ENCODE assay signal across 26 cellular contexts in the genomic region with DNA sequence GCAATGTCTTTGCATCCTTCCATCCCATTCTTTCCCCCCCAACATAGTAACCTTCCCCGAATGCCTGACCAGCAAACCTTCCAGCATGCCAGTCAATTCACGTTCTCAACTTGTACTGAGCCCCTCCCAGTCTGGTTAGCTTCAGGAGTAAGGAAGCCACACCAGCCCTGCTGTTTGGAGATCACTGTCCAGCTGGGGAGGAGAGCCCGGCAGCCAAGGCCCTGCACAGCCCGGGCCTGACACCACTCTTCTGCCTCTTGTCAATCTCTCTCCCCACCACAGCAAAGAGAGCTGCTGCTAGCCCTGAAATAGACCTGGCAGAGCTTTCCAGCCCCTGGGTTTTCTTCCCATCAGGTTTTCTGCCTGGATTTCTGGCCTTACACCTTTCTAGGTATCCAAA.
DNase-seq lines count a peak whose midpoint lies in the region; ATAC-seq and TF ChIP-seq lines count a peak whose summit lies in the region.
"Had no signal": no experiment of that assay in that cellular context is flagged by ENCODE, and none has a peak within 500 bp of the region (broad histone marks: within the 10 kb centered on the region; RNA-seq: fewer than 3 reads in every experiment).

No MANE protein-coding gene starts in this region.

- ATAC-seq in GM21529 (IDR thresholded peaks at IDR 0.05; ENCODE audit: unreplicated experiment): no peak
- ATAC-seq: gastrocnemius medialis; stimulated activated naive B cell treated with anti-CD40 and anti-IgM and Interleukin-4, amounts not matched to agents 10 μg/mL and 1 μg/mL and 100 μg/mL, for 72 hours; T-helper 17 cell had no signal

- peak; percentile 13 for DNase-seq in NCI-H146 (lab: John Stamatoyannopoulos, UW)
- DNase-seq in NCI-H146 treated with DMSO at 0.1 percent for 48 hours (lab: John Stamatoyannopoulos, UW; ENCODE audit: unreplicated experiment): no peak
- no peak for DNase-seq in left ventricle myocardium inferior
- DNase-seq in posterior vena cava (ENCODE audit: low spot score): peak; percentile 64
- DNase-seq in T-helper 9 cell: no peak
- no peak for DNase-seq in thyroid gland
- DNase-seq: activated CD4-positive, alpha-beta memory T cell treated with anti-CD3 and anti-CD28 coated beads for 36 hours; activated CD4-positive, alpha-beta T cell treated with anti-CD3 and anti-CD28 coated beads for 1 hour; activated CD8-positive, alpha-beta memory T cell treated with anti-CD3 and anti-CD28 coated beads, Interleukin-2, amount 50 U/mL, for 4 hours; activated naive CD4-positive, alpha-beta T cell treated with anti-CD3 and anti-CD28 coated beads for 36 hours; Calu3; CD4-positive, CD25-positive, alpha-beta regulatory T cell; gastrocnemius medialis; hypothalamus; mesenchymal stem cell; NCI-H1048; NCI-H1694 treated with DMSO at 0.1 percent for 48 hours; NCI-H524 treated with DMSO at 0.1 percent for 48 hours; NK-92 treated with Interleukin-12 subunit alpha and Interleukin-12 subunit beta, amount 100 ng/mL, for 24 hours; psoas muscle; stimulated activated naive B cell treated with anti-CD40 and anti-IgM and Interleukin-4, amounts not matched to agents 10 μg/mL and 1 μg/mL and 100 μg/mL, for 72 hours; T-helper 17 cell; uterus had no signal

- no peak for TF ChIP-seq POLR2A in thyroid gland (IDR thresholded peaks at IDR 0.05)

- no peak for TF ChIP-seq CTCF in VCaP (conservative IDR thresholded peaks at IDR 0.05)
- no peak for TF ChIP-seq CTCF in left ventricle myocardium inferior (IDR thresholded peaks at IDR 0.05; ENCODE audit: borderline replicate concordance)
- TF ChIP-seq CTCF in thyroid gland (IDR thresholded peaks at IDR 0.05): no peak

- H3K9me3 ChIP-seq in left ventricle myocardium inferior (replicated peaks) (no peaks in the 10 kb centered on the region), thyroid gland (no peaks in the 10 kb centered on the region)
- H3K9me3 ChIP-seq: gastrocnemius medialis, neutrophil, psoas muscle, uterus had no signal

- peaks cover 56% of the 10 kb centered on the region for H3K4me1 ChIP-seq in left ventricle myocardium inferior
- H3K4me1 ChIP-seq in thyroid gland: peaks cover 5 to 31% of the 10 kb centered on the region in 2 donors
- H3K4me1 ChIP-seq: psoas muscle had no signal

- H3K36me3 ChIP-seq in left ventricle myocardium inferior (no peaks in the 10 kb centered on the region), thyroid gland (no peaks in the 10 kb centered on the region)
- H3K36me3 ChIP-seq: gastrocnemius medialis, neutrophil, uterus had no signal

- WGBS in thyroid gland, 2 donors: 80 to 82% methylated on average over 4 of the region's 4 CpGs

- H3K27me3 ChIP-seq in left ventricle myocardium inferior (ENCODE audit: low read depth) (no peaks in the 10 kb centered on the region), thyroid gland (no peaks in the 10 kb centered on the region)
- H3K27me3 ChIP-seq: gastrocnemius medialis, neutrophil, uterus had no signal

- H3K27ac ChIP-seq in VCaP: peak overlapping the region; percentile 98; the same call in 1 of the 2 replicates
- H3K27ac ChIP-seq in left ventricle myocardium inferior (replicated peaks): peak overlapping the region; percentile 68
- H3K27ac ChIP-seq in thyroid gland: no peak overlapping the region
- H3K27ac ChIP-seq: neutrophil, psoas muscle had no signal

- intact Hi-C loops in left ventricle myocardium inferior (cut with micrococcal nuclease): no loop called here
- intact Hi-C loops in posterior vena cava (cut with DNase I): loop anchor here in 1 of 2 donors (10.0 kb wide), 1 partner anchor 159 kb away; no protein-coding TSS in a partner anchor
- intact Hi-C loops in thyroid gland (cut with DNase I): no loop called here

- H3K4me3 ChIP-seq in left ventricle myocardium inferior: no peak overlapping the region
- H3K4me3 ChIP-seq in thyroid gland (replicated peaks in 1 of 3): no peak overlapping the region
- H3K4me3 ChIP-seq: gastrocnemius medialis, psoas muscle, uterus had no signal

Comparison
In these comparisons a context has a peak if more than half of its experiments do, and no peak if none do; other contexts are left out.
1. DNase-seq: peak in NCI-H146 (single experiment) and posterior vena cava (single experiment); none in NCI-H146 treated with DMSO at 0.1 percent for 48 hours (single experiment), left ventricle myocardium inferior (single experiment), T-helper 9 cell (single experiment) and thyroid gland (0 of 2).
2. H3K27ac ChIP-seq: peak in VCaP (single experiment) and left ventricle myocardium inferior (single experiment); none in thyroid gland (0 of 3).